Comparison of ENCODE assay signal across 32 cellular contexts in genomic region chr15:42078903-42079302, GRCh38. TPM values are rescaled to one million over a fixed set of nuclear protein-coding genes. Genes with fewer than 3 reads are reported as not detected.
"Had no signal": no experiment of that assay in that cellular context is flagged by ENCODE, and none has a peak within 500 bp of the region (broad histone marks: within the 10 kb centered on the region; RNA-seq: fewer than 3 reads in every experiment).

No MANE protein-coding gene starts in this region.

- DNase-seq: cortex of kidney; effector CD8-positive, alpha-beta T cell; effector memory CD8-positive, alpha-beta T cell; endodermal cell; erythroblast; esophagus squamous epithelium; foreskin fibroblast; foreskin melanocyte; gastrocnemius medialis; glutamatergic neuron; heart right ventricle; hippocampal formation; left cardiac atrium; left ventricle myocardium superior; lower lobe of right lung; mesenchymal stem cell; mucosa of descending colon; naive B cell; naive thymus-derived CD8-positive, alpha-beta T cell had no signal

- FAIRE-seq: endometrium, islet of Langerhans, keratinocyte had no signal

- H3K9me3 ChIP-seq: esophagus squamous epithelium, gastrocnemius medialis, heart right ventricle, left lung, lower lobe of right lung, mucosa of descending colon had no signal

- H3K9me3 Mint-ChIP-seq: dendritic cell treated with granulocyte-macrophage colony-stimulating factor and Interleukin-4, amounts not matched to agents 40 ng/mL and 50 ng/mL, for 4 days; effector memory CD8-positive, alpha-beta T cell; endodermal cell; mesothelial cell of epicardium; naive B cell; naive thymus-derived CD8-positive, alpha-beta T cell had no signal

- H3K27ac ChIP-seq: epithelial cell of prostate, esophagus squamous epithelium, gastrocnemius medialis, heart right ventricle, left lung, lower lobe of right lung had no signal

- H3K4me1 ChIP-seq: gastrocnemius medialis, heart right ventricle had no signal

- H3K27me3 ChIP-seq: gastrocnemius medialis had no signal

- H3K36me3 ChIP-seq: esophagus squamous epithelium, gastrocnemius medialis, heart right ventricle, left lung, lower lobe of right lung had no signal

- H3K4me1 Mint-ChIP-seq: naive B cell had no signal

- H3K36me3 Mint-ChIP-seq: mesothelial cell of epicardium; naive B cell; naive thymus-derived CD8-positive, alpha-beta T cell had no signal

- ATAC-seq: effector memory CD8-positive, alpha-beta T cell; gastrocnemius medialis; left cardiac atrium; left lung; left ventricle myocardium superior; lower lobe of right lung; mucosa of descending colon; naive thymus-derived CD8-positive, alpha-beta T cell had no signal

- H3K27ac Mint-ChIP-seq: dendritic cell treated with granulocyte-macrophage colony-stimulating factor and Interleukin-4, amounts not matched to agents 40 ng/mL and 50 ng/mL, for 4 days; effector memory CD8-positive, alpha-beta T cell; endodermal cell; mesothelial cell of epicardium; naive B cell; naive thymus-derived CD8-positive, alpha-beta T cell had no signal

- H3K4me3 Mint-ChIP-seq: dendritic cell treated with granulocyte-macrophage colony-stimulating factor and Interleukin-4, amounts not matched to agents 40 ng/mL and 50 ng/mL, for 4 days; effector memory CD8-positive, alpha-beta T cell; endodermal cell; mesothelial cell of epicardium; naive B cell; naive thymus-derived CD8-positive, alpha-beta T cell had no signal

- H3K4me3 ChIP-seq: esophagus squamous epithelium, gastrocnemius medialis, heart right ventricle, left lung, lower lobe of right lung, mucosa of descending colon had no signal

RNA-seq across cellular contexts. Expression of gene PLA2G4D, which starts 15.5 kb away (rescaled TPM):
- total RNA-seq: dermis microvascular lymphatic vessel endothelial cell; endodermal cell; glomerular endothelial cell; heart right ventricle; kidney epithelial cell; left cardiac atrium; left ventricle myocardium superior; lower lobe of right lung; lung microvascular endothelial cell; mesenteric fat pad; mesothelial cell of epicardium; myocyte; naive thymus-derived CD8-positive, alpha-beta T cell had no signal
- polyA plus RNA-seq: heart right ventricle; naive thymus-derived CD8-positive, alpha-beta T cell had no signal

RNA-seq across cellular contexts. Expression of gene PLA2G4E, which starts 58.1 kb away (rescaled TPM):
- total RNA-seq: dermis microvascular lymphatic vessel endothelial cell; endodermal cell; gastrocnemius medialis; glomerular endothelial cell; kidney epithelial cell; left ventricle myocardium superior; lung microvascular endothelial cell; mesenteric fat pad; mesothelial cell of epicardium; myocyte; naive thymus-derived CD8-positive, alpha-beta T cell had no signal
- polyA plus RNA-seq: naive thymus-derived CD8-positive, alpha-beta T cell had no signal
